Comparison of ENCODE assay signal across 32 cellular contexts in the genomic region with DNA sequence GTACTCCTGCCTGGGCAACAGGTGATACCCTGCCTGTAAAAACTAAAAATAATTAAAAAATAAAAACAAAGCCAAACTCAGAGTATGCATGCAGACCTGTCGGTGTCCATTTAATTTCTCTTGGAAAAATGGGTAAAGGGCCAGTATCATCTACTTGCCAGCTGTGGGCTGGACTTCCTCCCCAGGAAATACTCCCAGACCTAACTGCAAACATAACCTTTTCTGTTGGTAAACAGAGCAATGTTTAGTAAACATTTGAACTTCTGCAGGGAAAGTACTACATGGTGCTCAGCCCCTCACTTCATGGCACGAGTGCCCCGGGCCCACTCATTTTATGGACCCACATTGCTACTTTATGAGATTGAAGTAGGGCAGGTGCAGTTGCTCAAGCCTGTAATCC.
"Had no signal": no experiment of that assay in that cellular context is flagged by ENCODE, and none has a peak within 500 bp of the region (broad histone marks: within the 10 kb centered on the region; RNA-seq: fewer than 3 reads in every experiment).

No MANE protein-coding gene starts in this region.

- H3K9me3 ChIP-seq: adrenal gland, body of pancreas, breast epithelium had no signal

- H3K27ac ChIP-seq: adrenal gland, body of pancreas, brain microvascular endothelial cell, breast epithelium, VCaP had no signal

- ATAC-seq: activated CD8-positive, alpha-beta T cell treated with anti-CD3 and anti-CD28 coated beads for 36 hours; activated naive CD4-positive, alpha-beta T cell treated with anti-CD3 and anti-CD28 coated beads, Interleukin-2, amount 50 U/mL, for 72 hours; activated T-cell treated with anti-CD3 and anti-CD28 coated beads, Interleukin-2, amount 50 U/mL, for 4 hours; activated T-cell treated with anti-CD3 and anti-CD28 coated beads, Interleukin-2, amount 50 U/mL, for 72 hours; activated T-helper 17 cell treated with anti-CD3 and anti-CD28 coated beads, Interleukin-2, amount 50 U/mL, for 72 hours; body of pancreas had no signal

- H3K27me3 ChIP-seq: adrenal gland, body of pancreas, brain microvascular endothelial cell, breast epithelium had no signal

- H3K4me3 ChIP-seq: adrenal gland, body of pancreas, breast epithelium had no signal

- DNase-seq: activated B cell treated with CpG ODN at 0.5 μM for 24 hours; activated CD4-positive, alpha-beta memory T cell treated with anti-CD3 and anti-CD28 coated beads for 36 hours; activated CD4-positive, alpha-beta T cell treated with anti-CD3 and anti-CD28 coated beads for 4 hours; activated CD4-positive, alpha-beta T cell treated with anti-CD3 and anti-CD28 coated beads, Interleukin-2, amount 10 ng/mL, durations not matched to agents 24 days and 14 days; activated CD4-positive, alpha-beta T cell treated with anti-CD3 and anti-CD28 coated beads, Interleukin-2, amount 50 U/mL, for 1 hour; activated CD4-positive, alpha-beta T cell treated with anti-CD3 and anti-CD28 coated beads, Interleukin-2, amount 50 U/mL, for 4 hours; activated CD4-positive, CD25-positive, alpha-beta regulatory T cell treated with anti-CD3 and anti-CD28 coated beads, Interleukin-2, amount 50 U/mL, for 72 hours; activated CD8-positive, alpha-beta memory T cell treated with anti-CD3 and anti-CD28 coated beads, Interleukin-2, amount 50 U/mL, for 4 hours; activated CD8-positive, alpha-beta T cell treated with anti-CD3 and anti-CD28 coated beads for 36 hours; activated effector memory CD4-positive, alpha-beta T cell treated with anti-CD3 and anti-CD28 coated beads, Interleukin-2, amount 50 U/mL, for 16 hours; activated gamma-delta T cell treated with Interleukin-2 at 50 U/mL for 16 hours; activated naive CD4-positive, alpha-beta T cell; activated naive CD4-positive, alpha-beta T cell treated with anti-CD3 and anti-CD28 coated beads for 36 hours; activated naive CD4-positive, alpha-beta T cell treated with anti-CD3 and anti-CD28 coated beads, Interleukin-2, amount 50 U/mL, for 16 hours; activated naive CD8-positive, alpha-beta T cell treated with anti-CD3 and anti-CD28 coated beads for 36 hours; activated T-cell treated with anti-CD3 and anti-CD28 coated beads for 4 hours; activated T-cell treated with anti-CD3 and anti-CD28 coated beads, Interleukin-2, amount 50 U/mL, for 1 hour; activated T-cell treated with anti-CD3 and anti-CD28 coated beads, Interleukin-2, amount 50 U/mL, for 4 hours; activated T-cell treated with anti-CD3 and anti-CD28 coated beads, Interleukin-2, amount 50 U/mL, for 72 hours; adrenal gland; amniotic stem cell; aorta; body of pancreas; brain microvascular endothelial cell; central memory CD4-positive, alpha-beta T cell; T-helper 1 cell; T-helper 2 cell; T-helper 9 cell had no signal

- H3K4me1 ChIP-seq: adrenal gland, body of pancreas, breast epithelium had no signal

- H3K36me3 ChIP-seq: adrenal gland, brain microvascular endothelial cell, breast epithelium had no signal
